Comparison of ENCODE assay signal across 9 cellular contexts in the genomic region with DNA sequence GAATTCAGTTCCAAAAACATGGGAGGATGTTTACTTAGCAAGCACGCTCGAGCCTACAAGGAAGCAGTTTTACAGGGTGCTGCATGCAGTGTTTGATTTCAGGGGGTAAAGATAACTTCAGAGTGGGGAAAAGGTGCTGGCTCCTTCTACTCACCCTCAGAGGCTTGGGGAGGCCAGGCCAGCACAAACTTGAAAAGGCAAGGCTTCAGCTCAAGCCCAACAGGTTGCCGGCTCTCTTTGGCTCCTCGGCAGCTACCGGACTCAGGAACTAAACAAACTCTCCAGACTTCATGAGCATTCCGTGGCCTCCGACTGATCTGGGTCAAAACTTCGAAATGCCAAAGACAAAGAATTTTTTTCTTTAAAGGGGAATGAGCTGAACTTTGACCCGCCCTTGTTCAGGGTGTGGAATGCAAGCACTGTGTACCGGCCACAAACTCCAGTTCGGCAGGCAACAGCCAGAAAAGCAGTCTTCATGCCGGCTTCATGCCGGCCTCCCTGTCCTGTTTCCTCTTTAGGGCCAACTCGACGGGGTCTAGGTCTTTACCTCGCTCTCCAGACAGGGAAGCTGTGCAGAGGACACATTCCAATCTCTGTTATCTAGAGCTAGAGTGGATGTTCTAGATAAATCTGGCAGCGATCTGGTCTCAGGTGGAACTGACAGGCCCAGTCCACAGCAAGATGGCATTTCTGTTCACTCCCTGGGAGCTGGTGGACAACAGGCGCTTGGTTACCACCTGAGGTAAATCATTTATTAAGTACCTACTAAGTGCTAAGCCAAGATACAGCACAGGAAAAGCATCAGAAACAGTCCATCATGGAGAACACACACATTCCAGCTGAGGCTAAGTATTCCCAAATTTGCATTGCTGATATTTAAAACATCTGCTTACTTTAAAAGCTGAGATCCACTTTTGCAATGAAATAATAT.
DNase-seq lines count a peak whose midpoint lies in the region; ATAC-seq and TF ChIP-seq lines count a peak whose summit lies in the region.
"Had no signal": no experiment of that assay in that cellular context is flagged by ENCODE, and none has a peak within 500 bp of the region (broad histone marks: within the 10 kb centered on the region; RNA-seq: fewer than 3 reads in every experiment).

No MANE protein-coding gene starts in this region.

- H3K4me3 ChIP-seq in DND-41 (ENCODE audit: low read depth in 1 of 2, low read length in 2 of 2) (no peak overlapping the region), Peyer's patch (peak overlapping the region; percentile 4 to 52 (median 38)), fibroblast of lung (replicated peaks in 1 of 4; ENCODE audit: control extremely low read depth in 1 of 4, insufficient read depth in 1 of 4, low read depth in 3 of 4, low read length in 4 of 4) (peak overlapping the region; percentile 16 to 39 (median 31))
- H3K4me3 ChIP-seq: SJSA1 had no signal

- H3K27me3 ChIP-seq in DND-41 (ENCODE audit: insufficient read depth, low read length, poor library complexity): no peaks in the 10 kb centered on the region
- no peaks in the 10 kb centered on the region for H3K27me3 ChIP-seq in Peyer's patch
- H3K27me3 ChIP-seq in fibroblast of lung (ENCODE audit: control insufficient read depth, insufficient read depth, low read length): no peaks in the 10 kb centered on the region
- H3K27me3 ChIP-seq: SJSA1 had no signal

- H3K79me2 ChIP-seq in DND-41 (ENCODE audit: insufficient read depth, low read length) (peaks cover 100% of the 10 kb centered on the region), fibroblast of lung (ENCODE audit: control insufficient read depth, insufficient read depth, low read length) (peaks cover 32% of the 10 kb centered on the region)

- H4K20me1 ChIP-seq in DND-41 (ENCODE audit: insufficient read depth, low read length) (peaks cover 96% of the 10 kb centered on the region), fibroblast of lung (ENCODE audit: control insufficient read depth, extremely low read depth, insufficient read depth, low read length) (no peaks in the 10 kb centered on the region)

- H3K36me3 ChIP-seq in DND-41 (ENCODE audit: insufficient read depth, low read length) (peaks cover 74% of the 10 kb centered on the region), Peyer's patch (no peaks in the 10 kb centered on the region), fibroblast of lung (ENCODE audit: control insufficient read depth, insufficient read depth, low read length) (no peaks in the 10 kb centered on the region)
- H3K36me3 ChIP-seq: SJSA1 had no signal

- H3K4me1 ChIP-seq in DND-41 (ENCODE audit: insufficient read depth, low read length) (no peaks in the 10 kb centered on the region; the same call in 1 of the 2 replicates), Peyer's patch (peaks cover 0 to 75% (median 33%) of the 10 kb centered on the region in 4 donors), fibroblast of lung (ENCODE audit: control insufficient read depth, extremely low read depth, insufficient read depth, low read length) (peaks cover 28% of the 10 kb centered on the region)

- no peaks in the 10 kb centered on the region for H3K9me3 ChIP-seq in DND-41 (ENCODE audit: insufficient read depth, low read length, severe bottlenecking)
- no peaks in the 10 kb centered on the region for H3K9me3 ChIP-seq in Peyer's patch
- H3K9me3 ChIP-seq in fibroblast of lung (ENCODE audit: control insufficient read depth, insufficient read depth, low read depth, low read length): no peaks in the 10 kb centered on the region
- H3K9me3 ChIP-seq: SJSA1 had no signal

- H3K27ac ChIP-seq in DND-41 (ENCODE audit: low read length) (0 out of 2 replicates have a peak overlapping the region, but pooled peaks have one; percentile 4), Peyer's patch (peak overlapping the region; percentile 93 to 99 (median 96)), fibroblast of lung (ENCODE audit: insufficient read depth, low read length) (peak overlapping the region; percentile 96)
- H3K27ac ChIP-seq: SJSA1 had no signal

- no peak overlapping the region for H3K9ac ChIP-seq in DND-41 (ENCODE audit: low read depth, low read length)
- H3K9ac ChIP-seq in fibroblast of lung (ENCODE audit: insufficient read depth, low read length): peak overlapping the region; percentile 51

- TF ChIP-seq POLR2A in Peyer's patch (IDR thresholded peaks at IDR 0.05): peak in 1 of 2 donors; percentile 38

- no peak for DNase-seq in DND-41
- peak in 2 of 3 donors; percentile 73 to 82 for DNase-seq in Peyer's patch
- DNase-seq in fibroblast of lung (ENCODE audit: low read depth in 2 of 2): peak in 1 of 2 donors; percentile 40
- DNase-seq in renal cortical epithelial cell (ENCODE audit: low read depth): peak; percentile 77
- no peak for DNase-seq in NCI-H524 treated with DMSO at 0.1 percent for 48 hours (lab: John Stamatoyannopoulos, UW)
- no peak for DNase-seq in middle frontal gyrus (ENCODE audit: extremely low spot score, low spot score)

- H3K4me2 ChIP-seq in DND-41 (ENCODE audit: insufficient read depth, low read length): no peak overlapping the region
- H3K4me2 ChIP-seq in fibroblast of lung (ENCODE audit: extremely low read depth, insufficient read depth, low read length): peak overlapping the region; percentile 20

- H2AFZ ChIP-seq in DND-41 (ENCODE audit: low read depth, low read length): no peak overlapping the region
- peak overlapping the region; percentile 6 for H2AFZ ChIP-seq in fibroblast of lung (ENCODE audit: low read length)

- TF ChIP-seq CTCF in DND-41 (IDR thresholded peaks at IDR 0.05; ENCODE audit: borderline replicate concordance, extremely low read depth, low read length, poor library complexity, severe bottlenecking) (no peak), Peyer's patch (IDR thresholded peaks at IDR 0.05) (no peak), fibroblast of lung (conservative IDR thresholded peaks at IDR 0.05 in 1 of 2, IDR thresholded peaks at IDR 0.05 in 1 of 2; ENCODE audit: low read depth in 1 of 2, low read length in 2 of 2) (no peak)

- no peak for ATAC-seq in DND-41 (ENCODE audit: insufficient read depth, low read depth)
- no peak for ATAC-seq in HG03095 (IDR thresholded peaks at IDR 0.05; ENCODE audit: unreplicated experiment)
- ATAC-seq in HG02973 (IDR thresholded peaks at IDR 0.05; ENCODE audit: unreplicated experiment): no peak

Comparison
In these comparisons a context has a peak if more than half of its experiments do, and no peak if none do; other contexts are left out.
1. DNase-seq: peak in Peyer's patch (2 of 3) and renal cortical epithelial cell (single experiment); none in DND-41 (single experiment), NCI-H524 treated with DMSO at 0.1 percent for 48 hours (single experiment) and middle frontal gyrus (single experiment).
2. H3K27ac ChIP-seq: peak in every context shown above with its lines; median percentile 96 in fibroblast of lung; 96 in Peyer's patch; 4 in DND-41.
3. H3K4me3 ChIP-seq: peak in Peyer's patch (4 of 4) and fibroblast of lung (4 of 4); none in DND-41 (0 of 2).